Comparison of ENCODE assay signal across 8 cellular contexts in the genomic region with DNA sequence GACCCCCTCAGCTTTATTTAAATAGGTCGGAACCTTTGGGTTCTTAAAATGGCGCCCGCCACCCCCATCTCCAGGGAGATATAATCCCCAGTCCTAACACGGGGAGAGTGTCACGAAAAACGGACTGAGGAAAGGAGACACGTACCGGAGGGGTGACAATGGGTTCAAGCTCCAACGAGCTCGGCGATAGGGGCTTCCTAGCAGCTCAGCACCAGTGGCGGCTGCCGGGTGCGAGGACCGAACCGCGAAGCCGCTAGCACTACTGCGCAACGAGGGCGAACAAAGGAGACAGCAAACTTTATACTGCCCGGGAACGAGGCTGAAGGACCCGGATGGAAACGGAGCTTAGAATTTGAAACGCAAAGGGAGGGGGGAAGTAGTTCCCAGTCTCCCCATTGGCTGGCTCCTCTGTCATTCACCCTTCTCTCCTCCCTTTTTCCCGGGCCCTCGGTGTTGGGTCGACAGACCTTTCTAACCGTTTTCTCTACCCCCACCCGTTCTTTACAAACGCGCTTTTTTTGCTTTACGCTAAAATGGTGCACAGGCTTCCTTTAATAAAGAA. TPM values are rescaled to one million over a fixed set of nuclear protein-coding genes. Genes with fewer than 3 reads are reported as not detected.
DNase-seq lines count a peak whose midpoint lies in the region; ATAC-seq and TF ChIP-seq lines count a peak whose summit lies in the region.

A gene (minus strand): TSS at position 274 of the 562 bp plus-strand sequence. CDS start 1,298 bp downstream, outside the sequence.

- peaks cover 42% of the 10 kb centered on the region for H3K36me3 ChIP-seq in BE2C

- TF ChIP-seq CTCF in BE2C (IDR thresholded peaks at IDR 0.05; ENCODE audit: low read depth, low read length) (no peak), coronary artery (IDR thresholded peaks at IDR 0.05) (no peak)

- DNase-seq in BE2C (peak; percentile 86), GM19240 (ENCODE audit: insufficient read length, low spot score) (peak; percentile 47), NCI-H526 (lab: John Stamatoyannopoulos, UW) (peak; percentile 86 to 95), coronary artery (ENCODE audit: low spot score) (peak; percentile 91), left kidney (ENCODE audit: low read depth, low spot score) (peak; percentile 97)
- peak; percentile 91 for DNase-seq in activated CD4-positive, alpha-beta T cell treated with anti-CD3 and anti-CD28 coated beads for 48 hours
- DNase-seq in stimulated activated CD4-positive, alpha-beta T cell treated with anti-CD3 and anti-CD28 coated beads, Interleukin-2, amount 100 ng/mL, for 24 hours = peak; percentile 85 to 89

- H3K27me3 ChIP-seq in BE2C = no peaks in the 10 kb centered on the region

- H3K9me3 ChIP-seq in BE2C = no peaks in the 10 kb centered on the region

- H3K4me3 ChIP-seq in BE2C (ENCODE audit: low read depth, low read length) = peak within 1 kb of the TSS; percentile 95
- peak within 1 kb of the TSS; percentile 84 for H3K4me3 ChIP-seq in coronary artery

- H3K4me1 ChIP-seq in BE2C = no peaks in the 10 kb centered on the region

- ATAC-seq in HG03460 (IDR thresholded peaks at IDR 0.05; ENCODE audit: unreplicated experiment) = peak; percentile 97

- H3K27ac ChIP-seq in coronary artery = peak within 1 kb of the TSS; percentile 78 to 94

RNA-seq across cellular contexts. Expression of the gene that starts here (rescaled TPM):
- polyA plus RNA-seq in BE2C (2012; ENCODE audit: insufficient read depth, insufficient read length, low read depth) = 136 TPM

Comparison
In these comparisons a context has a peak if more than half of its experiments do, and no peak if none do; other contexts are left out.
1. Peak in every context shown above with its lines: DNase-seq, ATAC-seq, H3K4me3 ChIP-seq and H3K27ac ChIP-seq.
2. DNase-seq: peak in every context shown above with its lines; median percentile 97 in left kidney; 91 in activated CD4-positive, alpha-beta T cell treated with anti-CD3 and anti-CD28 coated beads for 48 hours; 91 in coronary artery; 90 in NCI-H526; 87 in stimulated activated CD4-positive, alpha-beta T cell treated with anti-CD3 and anti-CD28 coated beads, Interleukin-2, amount 100 ng/mL, for 24 hours; 86 in BE2C; 47 in GM19240.